10 cellular contexts compared by ENCODE assay signal in genomic region chr2:68190991-68191731, GRCh38. TPM values are rescaled to one million over a fixed set of nuclear protein-coding genes. Genes with fewer than 3 reads are reported as not detected.
DNase-seq lines count a peak whose midpoint lies in the region; ATAC-seq, FAIRE-seq and TF ChIP-seq lines count a peak whose summit lies in the region.
"Had no signal": no experiment of that assay in that cellular context is flagged by ENCODE, and none has a peak within 500 bp of the region (broad histone marks: within the 10 kb centered on the region; RNA-seq: fewer than 3 reads in every experiment).

No MANE protein-coding gene starts in this region.

- H3K27ac ChIP-seq in astrocyte (ENCODE audit: low read depth, low read length), result peak overlapping the region; percentile 41

- H3K27me3 Mint-ChIP-seq in IgD-negative memory B cell (no peaks in the 10 kb centered on the region), astrocyte (ENCODE audit: low read depth, unreplicated experiment) (no peaks in the 10 kb centered on the region)

- peaks cover 2% of the 10 kb centered on the region for H3K36me3 Mint-ChIP-seq in IgD-negative memory B cell
- H3K36me3 Mint-ChIP-seq in astrocyte (ENCODE audit: low read depth, unreplicated experiment), result no peaks in the 10 kb centered on the region

- H3K36me3 ChIP-seq in astrocyte (ENCODE audit: insufficient read depth, low read length) (peaks cover under 1% of the 10 kb centered on the region), mucosa of descending colon (ENCODE audit: low read depth) (no peaks in the 10 kb centered on the region)

- H3K27me3 ChIP-seq in astrocyte (ENCODE audit: insufficient read depth, low read length), result no peaks in the 10 kb centered on the region

- no peak overlapping the region for H2AFZ ChIP-seq in astrocyte (ENCODE audit: low read depth, low read length)

- peaks cover 94% of the 10 kb centered on the region for H3K79me2 ChIP-seq in astrocyte (ENCODE audit: insufficient read depth, low read length)

- H3K4me1 Mint-ChIP-seq in IgD-negative memory B cell (peaks cover 42 to 47% (median 42%) of the 10 kb centered on the region in 3 donors), astrocyte (ENCODE audit: low read depth, unreplicated experiment) (peaks cover 27% of the 10 kb centered on the region)

- H3K27ac Mint-ChIP-seq in IgD-negative memory B cell (peak overlapping the region; percentile 60 to 78 (median 67)), astrocyte (ENCODE audit: unreplicated experiment) (no peak overlapping the region)

- H3K4me3 Mint-ChIP-seq in IgD-negative memory B cell (no peak overlapping the region), astrocyte (ENCODE audit: unreplicated experiment) (no peak overlapping the region)
- H3K4me3 Mint-ChIP-seq: T-helper 2 cell treated with Interferon-gamma antibody and Interleukin-4, amounts not matched to agents 5 μg/mL and 100 μg/mL, for 36 hours had no signal

- ATAC-seq in mucosa of descending colon, result peak; percentile 72
- no peak for ATAC-seq in HG03159 (IDR thresholded peaks at IDR 0.05; ENCODE audit: unreplicated experiment)

- intact Hi-C loops in mucosa of descending colon (cut with DNase I, micrococcal nuclease), result loop anchor here in 1 of 2 donors (10.0 kb wide), 1 partner anchor 54 kb away; no protein-coding TSS in a partner anchor

- H3K9me3 Mint-ChIP-seq in IgD-negative memory B cell (no peaks in the 10 kb centered on the region), astrocyte (ENCODE audit: unreplicated experiment) (no peaks in the 10 kb centered on the region)
- H3K9me3 Mint-ChIP-seq: T-helper 2 cell treated with Interferon-gamma antibody and Interleukin-4, amounts not matched to agents 5 μg/mL and 100 μg/mL, for 36 hours had no signal

- H3K9me3 ChIP-seq in astrocyte (ENCODE audit: insufficient read depth, low read depth, low read length) (no peaks in the 10 kb centered on the region), mucosa of descending colon (no peaks in the 10 kb centered on the region)

- peak; percentile 79 for FAIRE-seq in D721Med (lab: Jason Lieb, UNC)
- FAIRE-seq in astrocyte (lab: Jason Lieb, UNC), result peak; percentile 5

- H3K4me1 ChIP-seq in astrocyte (ENCODE audit: insufficient read depth, low read length), result peaks cover 15% of the 10 kb centered on the region
- peaks cover 3% of the 10 kb centered on the region for H3K4me1 ChIP-seq in mucosa of descending colon (ENCODE audit: low read depth)

- H4K20me1 ChIP-seq in astrocyte (ENCODE audit: insufficient read depth, low read length), result peaks cover 68% of the 10 kb centered on the region

- H3K4me2 ChIP-seq in astrocyte (ENCODE audit: low read length), result peak overlapping the region; percentile 18

- peak overlapping the region; percentile 10 for H3K9ac ChIP-seq in astrocyte (ENCODE audit: low read length)

- no peak for TF ChIP-seq CTCF in D721Med (IDR thresholded peaks at IDR 0.05; ENCODE audit: insufficient read depth, missing control alignments)
- no peak for TF ChIP-seq CTCF in astrocyte (IDR thresholded peaks at IDR 0.05; ENCODE audit: insufficient read depth, low read depth, low read length)
- TF ChIP-seq CTCF in mucosa of descending colon (IDR thresholded peaks at IDR 0.05), result no peak
- TF ChIP-seq CTCF in GM20000 (IDR thresholded peaks at IDR 0.05; ENCODE audit: extremely low read depth, missing control alignments), result no peak

- no peak for DNase-seq in D721Med (ENCODE audit: insufficient read length, low spot score)
- peak; percentile 73 for DNase-seq in astrocyte (ENCODE audit: low read depth)
- DNase-seq in mucosa of descending colon, result no peak
- no peak for DNase-seq in GM19238 (ENCODE audit: insufficient read length, low spot score)
- no peak for DNase-seq in HUDEP-2 (lab: John Stamatoyannopoulos, UW; ENCODE audit: unreplicated experiment in 76 of 76)
- DNase-seq in GM20000 (ENCODE audit: low spot score), result no peak
- DNase-seq: NCI-H1092 treated with DMSO at 0.1 percent for 48 hours had no signal

- H3K4me3 ChIP-seq in astrocyte (ENCODE audit: insufficient read depth, low read depth, low read length) (no peak overlapping the region), mucosa of descending colon (no peak overlapping the region)

RNA-seq across cellular contexts. Expression of gene PNO1, which starts 33.5 kb away (rescaled TPM):
- 17.9 TPM for polyA plus RNA-seq in IgD-negative memory B cell
- total RNA-seq in astrocyte, result 23.0 and 26.8 TPM in 2 replicates
- 10 to 100 TPM in 1 of 3 donors, 1 to 10 TPM in 2; 5.1 to 12.3 (median 7.9) TPM for total RNA-seq in mucosa of descending colon
